10 cellular contexts compared by ENCODE assay signal in the genomic region with DNA sequence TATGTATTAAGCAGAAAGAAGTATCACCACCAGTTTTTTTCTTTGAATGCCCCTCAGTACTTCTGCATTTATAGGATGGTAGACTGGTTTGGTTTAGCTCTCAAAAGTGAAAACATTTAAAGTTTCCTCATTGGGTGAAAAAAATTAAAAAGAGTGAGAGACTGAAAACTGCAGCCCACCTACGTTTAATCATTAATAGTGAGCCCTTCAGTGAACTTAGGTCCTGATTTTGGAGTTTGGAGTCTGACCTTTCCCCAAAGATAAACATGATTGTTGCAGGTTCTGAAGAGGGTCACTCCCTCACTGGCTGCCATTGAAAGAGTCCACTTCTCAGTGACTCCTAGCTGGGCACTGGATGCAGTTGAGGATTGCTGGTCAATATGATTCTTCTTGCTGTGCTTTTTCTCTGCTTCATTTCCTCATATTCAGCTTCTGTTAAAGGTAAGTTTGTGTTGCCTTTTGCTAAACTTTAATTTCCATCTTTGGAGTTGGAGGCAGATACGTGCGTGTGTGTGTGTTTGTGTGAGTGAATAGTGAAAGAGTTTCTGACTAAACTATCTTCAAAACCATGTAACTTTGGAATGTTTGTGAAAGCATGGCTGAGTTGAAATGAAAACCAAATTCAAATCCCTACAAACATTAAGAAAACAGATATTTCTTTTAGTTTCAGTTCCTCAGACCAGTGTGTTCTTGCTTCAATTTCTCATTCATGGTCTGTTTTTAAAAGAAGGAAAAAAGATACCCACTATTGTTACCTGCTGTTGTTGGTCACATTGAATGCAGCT. TPM values are rescaled to one million over a fixed set of nuclear protein-coding genes. Genes with fewer than 3 reads are reported as not detected.
DNase-seq lines count a peak whose midpoint lies in the region; ATAC-seq and TF ChIP-seq lines count a peak whose summit lies in the region.
"Had no signal": no experiment of that assay in that cellular context is flagged by ENCODE, and none has a peak within 500 bp of the region (broad histone marks: within the 10 kb centered on the region; RNA-seq: fewer than 3 reads in every experiment).

A gene (plus strand): TSS at position 295 of the 785 bp plus-strand sequence. CDS start 86 bp downstream, at position 381.

- H3K36me3 ChIP-seq in liver (ENCODE audit: control insufficient read depth in 4 of 4, insufficient read depth in 3 of 4, low read depth in 1 of 4, low read length in 3 of 4) = no peaks in the 10 kb centered on the region
- H3K36me3 ChIP-seq in CD4-positive, alpha-beta memory T cell (ENCODE audit: insufficient read depth, low read length) = no peaks in the 10 kb centered on the region

- no peaks in the 10 kb centered on the region for H3K27me3 ChIP-seq in liver (ENCODE audit: control insufficient read depth in 4 of 4, insufficient read depth in 4 of 4, low read length in 3 of 4)
- no peaks in the 10 kb centered on the region for H3K27me3 ChIP-seq in CD4-positive, alpha-beta memory T cell (ENCODE audit: insufficient read depth, low read length)

- no peak for DNase-seq in CD4-positive, alpha-beta memory T cell
- DNase-seq in NCI-H2107 (lab: John Stamatoyannopoulos, UW) = no peak
- no peak for DNase-seq in glomerular visceral epithelial cell (ENCODE audit: extremely low spot score)
- no peak for DNase-seq in NCI-H1417 (lab: John Stamatoyannopoulos, UW)
- DNase-seq: Calu3 had no signal

- intact Hi-C loops in CD4-positive, alpha-beta memory T cell (cut with micrococcal nuclease) = no loop called here

- no peaks in the 10 kb centered on the region for H3K36me3 Mint-ChIP-seq in CD4-positive, alpha-beta memory T cell

- TF ChIP-seq RAD21 in liver (IDR thresholded peaks at IDR 0.05) = peak; percentile 16 to 43

- POLR2A ChIA-PET in CD4-positive, alpha-beta memory T cell (lab: Charles Lee; ENCODE audit: partially characterized antibody) = no interaction called here

- no peak within 1 kb of the TSS for H3K27ac Mint-ChIP-seq in CD4-positive, alpha-beta memory T cell
- H3K27ac Mint-ChIP-seq: T-helper 1 cell treated with Interleukin-12 subunit alpha and Interleukin-12 subunit beta and Interleukin-4 antibody, amounts not matched to agents 30 μg/mL and 1 μg/mL, for 36 hours had no signal

- no peaks in the 10 kb centered on the region for H3K9me3 ChIP-seq in liver (ENCODE audit: control insufficient read depth in 4 of 4, low read length in 3 of 4)
- H3K9me3 ChIP-seq in CD4-positive, alpha-beta memory T cell (ENCODE audit: control insufficient read depth in 1 of 2, low read length in 2 of 2) = no peaks in the 10 kb centered on the region

- H3K27ac ChIP-seq in liver (ENCODE audit: low read depth in 1 of 2, low read length in 2 of 2) = peak within 1 kb of the TSS; percentile 77 to 91
- H3K27ac ChIP-seq in CD4-positive, alpha-beta memory T cell (ENCODE audit: low read depth, low read length) = no peak within 1 kb of the TSS

- no peaks in the 10 kb centered on the region for H3K4me1 Mint-ChIP-seq in CD4-positive, alpha-beta memory T cell

- WGBS in liver = 29% methylated on average over 3 of the region's 3 CpGs

- CTCF ChIA-PET in CD4-positive, alpha-beta memory T cell (lab: Charles Lee; ENCODE audit: partially characterized antibody) = no interaction called here

- peaks cover 4 to 50% (median 25%) of the 10 kb centered on the region in 4 donors for H3K4me1 ChIP-seq in liver (ENCODE audit: control insufficient read depth in 4 of 4, insufficient read depth in 4 of 4, low read length in 3 of 4)
- H3K4me1 ChIP-seq in CD4-positive, alpha-beta memory T cell (ENCODE audit: insufficient read depth, low read length) = no peaks in the 10 kb centered on the region

- H3K9ac ChIP-seq in liver (ENCODE audit: low read depth in 1 of 2, low read length in 2 of 2) = peak within 1 kb of the TSS; percentile 83 to 98

- peaks cover 27 to 31% of the 10 kb centered on the region in 2 donors for H3K27me3 Mint-ChIP-seq in CD4-positive, alpha-beta memory T cell

- no peak for TF ChIP-seq CTCF in liver (IDR thresholded peaks at IDR 0.05; ENCODE audit: low read depth, low read length, missing input control)

- ATAC-seq in GM18508 (IDR thresholded peaks at IDR 0.05; ENCODE audit: insufficient read depth, unreplicated experiment) (peak; percentile 60), GM21786 (IDR thresholded peaks at IDR 0.05; ENCODE audit: unreplicated experiment) (peak; percentile 89), HG03558 (IDR thresholded peaks at IDR 0.05; ENCODE audit: extremely low read depth, unreplicated experiment) (peak; percentile 75)

- peak within 1 kb of the TSS; percentile 75 to 85 (median 75) for H3K4me3 ChIP-seq in liver (ENCODE audit: low read depth in 1 of 3, low read length in 3 of 3)
- H3K4me3 ChIP-seq in CD4-positive, alpha-beta memory T cell (ENCODE audit: low read length in 2 of 2) = no peak within 1 kb of the TSS

- peaks cover 0 to 1% (median 0%) of the 10 kb centered on the region in 8 donors for H3K9me3 Mint-ChIP-seq in CD4-positive, alpha-beta memory T cell
- H3K9me3 Mint-ChIP-seq: T-helper 1 cell treated with Interleukin-12 subunit alpha and Interleukin-12 subunit beta and Interleukin-4 antibody, amounts not matched to agents 30 μg/mL and 1 μg/mL, for 36 hours had no signal

- H3K4me3 Mint-ChIP-seq in CD4-positive, alpha-beta memory T cell = no peak within 1 kb of the TSS
- H3K4me3 Mint-ChIP-seq: T-helper 1 cell treated with Interleukin-12 subunit alpha and Interleukin-12 subunit beta and Interleukin-4 antibody, amounts not matched to agents 30 μg/mL and 1 μg/mL, for 36 hours had no signal

TF ChIP-seq in liver, 16 proteins besides CTCF, POLR2A, EP300 and RAD21:
- TF ChIP-seq SP1 (IDR thresholded peaks at IDR 0.05) = peak; percentile 88
- TF ChIP-seq RXRA (IDR thresholded peaks at IDR 0.05) = peak; percentile 91 to 94
- TF ChIP-seq, protein P1, sequence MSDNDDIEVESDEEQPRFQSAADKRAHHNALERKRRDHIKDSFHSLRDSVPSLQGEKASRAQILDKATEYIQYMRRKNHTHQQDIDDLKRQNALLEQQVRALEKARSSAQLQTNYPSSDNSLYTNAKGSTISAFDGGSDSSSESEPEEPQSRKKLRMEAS (IDR thresholded peaks at IDR 0.05) = peak; percentile 52
- peak; percentile 88 for TF ChIP-seq HNF4G (IDR thresholded peaks at IDR 0.05)
- TF ChIP-seq FOXA2 (IDR thresholded peaks at IDR 0.05) = peak; percentile 83
- TF ChIP-seq HNF4A (conservative IDR thresholded peaks at IDR 0.05) = peak; percentile 96 to 99
- peak; percentile 72 for TF ChIP-seq NR2F2 (IDR thresholded peaks at IDR 0.05)
- TF ChIP-seq, protein P2, sequence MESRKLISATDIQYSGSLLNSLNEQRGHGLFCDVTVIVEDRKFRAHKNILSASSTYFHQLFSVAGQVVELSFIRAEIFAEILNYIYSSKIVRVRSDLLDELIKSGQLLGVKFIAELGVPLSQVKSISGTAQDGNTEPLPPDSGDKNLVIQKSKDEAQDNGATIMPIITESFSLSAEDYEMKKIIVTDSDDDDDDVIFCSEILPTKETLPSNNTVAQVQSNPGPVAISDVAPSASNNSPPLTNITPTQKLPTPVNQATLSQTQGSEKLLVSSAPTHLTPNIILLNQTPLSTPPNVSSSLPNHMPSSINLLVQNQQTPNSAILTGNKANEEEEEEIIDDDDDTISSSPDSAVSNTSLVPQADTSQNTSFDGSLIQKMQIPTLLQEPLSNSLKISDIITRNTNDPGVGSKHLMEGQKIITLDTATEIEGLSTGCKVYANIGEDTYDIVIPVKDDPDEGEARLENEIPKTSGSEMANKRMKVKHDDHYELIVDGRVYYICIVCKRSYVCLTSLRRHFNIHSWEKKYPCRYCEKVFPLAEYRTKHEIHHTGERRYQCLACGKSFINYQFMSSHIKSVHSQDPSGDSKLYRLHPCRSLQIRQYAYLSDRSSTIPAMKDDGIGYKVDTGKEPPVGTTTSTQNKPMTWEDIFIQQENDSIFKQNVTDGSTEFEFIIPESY (IDR thresholded peaks at IDR 0.05) = peak; percentile 69
- TF ChIP-seq, protein P3, sequence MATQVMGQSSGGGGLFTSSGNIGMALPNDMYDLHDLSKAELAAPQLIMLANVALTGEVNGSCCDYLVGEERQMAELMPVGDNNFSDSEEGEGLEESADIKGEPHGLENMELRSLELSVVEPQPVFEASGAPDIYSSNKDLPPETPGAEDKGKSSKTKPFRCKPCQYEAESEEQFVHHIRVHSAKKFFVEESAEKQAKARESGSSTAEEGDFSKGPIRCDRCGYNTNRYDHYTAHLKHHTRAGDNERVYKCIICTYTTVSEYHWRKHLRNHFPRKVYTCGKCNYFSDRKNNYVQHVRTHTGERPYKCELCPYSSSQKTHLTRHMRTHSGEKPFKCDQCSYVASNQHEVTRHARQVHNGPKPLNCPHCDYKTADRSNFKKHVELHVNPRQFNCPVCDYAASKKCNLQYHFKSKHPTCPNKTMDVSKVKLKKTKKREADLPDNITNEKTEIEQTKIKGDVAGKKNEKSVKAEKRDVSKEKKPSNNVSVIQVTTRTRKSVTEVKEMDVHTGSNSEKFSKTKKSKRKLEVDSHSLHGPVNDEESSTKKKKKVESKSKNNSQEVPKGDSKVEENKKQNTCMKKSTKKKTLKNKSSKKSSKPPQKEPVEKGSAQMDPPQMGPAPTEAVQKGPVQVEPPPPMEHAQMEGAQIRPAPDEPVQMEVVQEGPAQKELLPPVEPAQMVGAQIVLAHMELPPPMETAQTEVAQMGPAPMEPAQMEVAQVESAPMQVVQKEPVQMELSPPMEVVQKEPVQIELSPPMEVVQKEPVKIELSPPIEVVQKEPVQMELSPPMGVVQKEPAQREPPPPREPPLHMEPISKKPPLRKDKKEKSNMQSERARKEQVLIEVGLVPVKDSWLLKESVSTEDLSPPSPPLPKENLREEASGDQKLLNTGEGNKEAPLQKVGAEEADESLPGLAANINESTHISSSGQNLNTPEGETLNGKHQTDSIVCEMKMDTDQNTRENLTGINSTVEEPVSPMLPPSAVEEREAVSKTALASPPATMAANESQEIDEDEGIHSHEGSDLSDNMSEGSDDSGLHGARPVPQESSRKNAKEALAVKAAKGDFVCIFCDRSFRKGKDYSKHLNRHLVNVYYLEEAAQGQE (IDR thresholded peaks at IDR 0.05) = peak; percentile 95
- no peak for TF ChIP-seq GABPA (IDR thresholded peaks at IDR 0.05 in 1 of 2, conservative IDR thresholded peaks at IDR 0.05 in 1 of 2)
- TF ChIP-seq, protein P4, sequence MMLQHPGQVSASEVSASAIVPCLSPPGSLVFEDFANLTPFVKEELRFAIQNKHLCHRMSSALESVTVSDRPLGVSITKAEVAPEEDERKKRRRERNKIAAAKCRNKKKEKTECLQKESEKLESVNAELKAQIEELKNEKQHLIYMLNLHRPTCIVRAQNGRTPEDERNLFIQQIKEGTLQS (IDR thresholded peaks at IDR 0.05) = peak; percentile 64
- TF ChIP-seq EGR1 (IDR thresholded peaks at IDR 0.05; ENCODE audit: low read depth in 2 of 2) = no peak
- TF ChIP-seq TAF1 (conservative IDR thresholded peaks at IDR 0.05) = peak; percentile 100
- peak; percentile 63 to 84 for TF ChIP-seq JUND (IDR thresholded peaks at IDR 0.05)
- TF ChIP-seq YY1 (IDR thresholded peaks at IDR 0.05) = peak; percentile 96
- peak; percentile 82 for TF ChIP-seq FOXA1 (IDR thresholded peaks at IDR 0.05)

RNA-seq across cellular contexts. Expression of the gene that starts here (rescaled TPM):
- total RNA-seq in liver = 100 to 1,000 TPM in 1 of 2 donors, 10 to 100 TPM in 1; 96.7 to 193 TPM
- polyA plus RNA-seq in liver = 10 to 100 TPM; 58.4 to 71.0 TPM
- total RNA-seq in CD4-positive, alpha-beta memory T cell = under 1 TPM in 1 of 2 experiments, not detected in 1; 0.67 TPM
- not detected for polyA plus RNA-seq in CD4-positive, alpha-beta memory T cell
- total RNA-seq: Calu3 had no signal

Comparison
In these comparisons a context has a peak if more than half of its experiments do, and no peak if none do; other contexts are left out.
1. RNA of the gene that starts here (total RNA-seq): 96.7 to 193 TPM in liver; 0.67 TPM in CD4-positive, alpha-beta memory T cell; every median in the first group is over 10 times any median in the second.
2. RNA of the gene that starts here (polyA plus RNA-seq): 58.4 to 71.0 TPM in liver; not detected in CD4-positive, alpha-beta memory T cell; every median in the first group is over 10 times any median in the second.
3. H3K4me3 ChIP-seq: peak in liver (3 of 3); none in CD4-positive, alpha-beta memory T cell (0 of 2).
4. Peak in every context shown above with its lines, with median percentiles within 50 percentile points of each other: ATAC-seq.